8 cellular contexts compared by ENCODE assay signal in genomic region chr10:125144693-125145623, GRCh38. TPM values are rescaled to one million over a fixed set of nuclear protein-coding genes. Genes with fewer than 3 reads are reported as not detected.
A peak's percentile ranks its signal among the peaks of the same experiment; 100 is the strongest.
DNase-seq lines count a peak whose midpoint lies in the region; ATAC-seq and TF ChIP-seq lines count a peak whose summit lies in the region.

No MANE protein-coding gene starts in this region.

- H3K4me1 Mint-ChIP-seq in activated B cell treated with CpG ODN at 0.5 μM for 24 hours = peaks cover 31% of the 10 kb centered on the region

- peaks cover 100% of the 10 kb centered on the region for H3K79me2 ChIP-seq in hepatocyte

- POLR2A ChIA-PET in HEK293T (lab: Yijun Ruan, JAX) = no interaction called here
- POLR2A ChIA-PET in activated B cell treated with CpG ODN at 0.5 μM for 24 hours (lab: Charles Lee) = no interaction called here

- no peaks in the 10 kb centered on the region for H3K36me3 Mint-ChIP-seq in activated B cell treated with CpG ODN at 0.5 μM for 24 hours (ENCODE audit: low read depth)

- no peak overlapping the region for H2AFZ ChIP-seq in hepatocyte

- no peak overlapping the region; a peak in 1 of 22 replicates for H3K9ac ChIP-seq in BLaER1 treated with 17β-estradiol and CSF1 and Interleukin-3, amounts not matched to agents 10 nM and 100 nM

- H3K9me3 Mint-ChIP-seq in activated B cell treated with CpG ODN at 0.5 μM for 24 hours = no peaks in the 10 kb centered on the region

- H3K9me3 ChIP-seq in BLaER1 treated with 17β-estradiol and CSF1 and Interleukin-3, amounts not matched to agents 10 nM and 100 nM (replicated peaks in 1 of 11) = no peaks in the 10 kb centered on the region
- no peaks in the 10 kb centered on the region for H3K9me3 ChIP-seq in hepatocyte (ENCODE audit: low read depth)

- no peak overlapping the region for H3K27ac Mint-ChIP-seq in activated B cell treated with CpG ODN at 0.5 μM for 24 hours

- CTCF ChIA-PET in HEK293T (lab: Yijun Ruan, JAX) (interaction anchor here (0.6 to 1.2 kb wide), 2 partner anchors 9 to 218 kb away, joined by 3 to 4 read pairs; no protein-coding TSS in a partner anchor), activated B cell treated with CpG ODN at 0.5 μM for 24 hours (lab: Charles Lee) (no interaction called here)

- H3K27ac ChIP-seq in BLaER1 treated with 17β-estradiol and CSF1 and Interleukin-3, amounts not matched to agents 10 nM and 100 nM = peak overlapping the region in 10 of 11 experiments; percentile 24 to 92 (median 32); a peak in 11 of 22 replicates
- no peak overlapping the region for H3K27ac ChIP-seq in hepatocyte

- ATAC-seq in activated B cell treated with CpG ODN at 0.5 μM for 24 hours (ENCODE audit: low read depth) (peak; percentile 66), GM18519 (IDR thresholded peaks at IDR 0.05; ENCODE audit: low FRiP score, unreplicated experiment) (no peak), HG03025 (IDR thresholded peaks at IDR 0.05; ENCODE audit: low FRiP score, unreplicated experiment) (no peak)
- no peak for ATAC-seq in stimulated activated naive CD8-positive, alpha-beta T cell treated with anti-CD3 and anti-CD28 coated beads, Interleukin-15, Interleukin-2, amounts not matched to agents 100 U/mL and 50 U/mL, for 24 hours

- H3K9me2 ChIP-seq in hepatocyte (replicated peaks; ENCODE audit: insufficient read depth) = no peaks in the 10 kb centered on the region

- H3K4me1 ChIP-seq in BLaER1 treated with 17β-estradiol and CSF1 and Interleukin-3, amounts not matched to agents 10 nM and 100 nM = peaks cover 93 to 99% (median 96%) of the 10 kb centered on the region in 10 experiments
- peaks cover 44% of the 10 kb centered on the region for H3K4me1 ChIP-seq in hepatocyte (ENCODE audit: insufficient read depth)

- H3K4me2 ChIP-seq in BLaER1 treated with 17β-estradiol and CSF1 and Interleukin-3, amounts not matched to agents 10 nM and 100 nM = peak overlapping the region; percentile 86 to 99 (median 96)
- H3K4me2 ChIP-seq in hepatocyte = no peak overlapping the region

- H3K4me3 ChIP-seq in BLaER1 treated with 17β-estradiol and CSF1 and Interleukin-3, amounts not matched to agents 10 nM and 100 nM = no peak overlapping the region; a peak in 1 of 20 replicates
- no peak overlapping the region for H3K4me3 ChIP-seq in hepatocyte

- TF ChIP-seq CTCF in activated B cell treated with CpG ODN at 0.5 μM for 24 hours (IDR thresholded peaks at IDR 0.05) (no peak), hepatocyte (IDR thresholded peaks at IDR 0.05; ENCODE audit: poor library complexity) (peak; percentile 28)

- H3K27me3 Mint-ChIP-seq in activated B cell treated with CpG ODN at 0.5 μM for 24 hours = peaks cover 68% of the 10 kb centered on the region

- intact Hi-C loops in activated B cell treated with CpG ODN at 0.5 μM for 24 hours (cut with micrococcal nuclease) = loop anchor here (2.0 kb wide), 1 partner anchor 96 kb away; no protein-coding TSS in a partner anchor

- DNase-seq in HEK293T (ENCODE audit: extremely low spot score) (peak; percentile 71), activated B cell treated with CpG ODN at 0.5 μM for 24 hours (no peak), hepatocyte (ENCODE audit: low spot score) (no peak), NCI-H446 treated with DMSO at 0.1 percent for 48 hours (lab: John Stamatoyannopoulos, UW) (no peak)
- DNase-seq in stimulated activated naive CD8-positive, alpha-beta T cell treated with anti-CD3 and anti-CD28 coated beads, Interleukin-15, Interleukin-2, amounts not matched to agents 100 U/mL and 50 U/mL, for 24 hours = peak; percentile 14

- WGBS in hepatocyte (ENCODE audit: low lambda C conversion rate, missing lambda C conversion rate) = 59% methylated on average over 13 of the region's 13 CpGs

- peaks cover 0 to 23% (median 10%) of the 10 kb centered on the region in 11 experiments; a peak in 17 of 22 replicates for H3K36me3 ChIP-seq in BLaER1 treated with 17β-estradiol and CSF1 and Interleukin-3, amounts not matched to agents 10 nM and 100 nM
- no peaks in the 10 kb centered on the region for H3K36me3 ChIP-seq in hepatocyte (replicated peaks; ENCODE audit: insufficient read depth, low read depth)

- H4K20me1 ChIP-seq in BLaER1 treated with 17β-estradiol and CSF1 and Interleukin-3, amounts not matched to agents 10 nM and 100 nM = peaks cover 100% of the 10 kb centered on the region in 11 experiments
- peaks cover 94% of the 10 kb centered on the region for H4K20me1 ChIP-seq in hepatocyte (ENCODE audit: insufficient read depth, poor library complexity, severe bottlenecking)

- H3K4me3 Mint-ChIP-seq in activated B cell treated with CpG ODN at 0.5 μM for 24 hours = no peak overlapping the region

- H3K27me3 ChIP-seq in BLaER1 treated with 17β-estradiol and CSF1 and Interleukin-3, amounts not matched to agents 10 nM and 100 nM = no peaks in the 10 kb centered on the region
- no peaks in the 10 kb centered on the region for H3K27me3 ChIP-seq in hepatocyte

TF ChIP-seq in HEK293T, 16 proteins besides CTCF, POLR2A, EP300 and RAD21:
- TF ChIP-seq FOXM1 (IDR thresholded peaks at IDR 0.05; ENCODE audit: borderline replicate concordance) (no peak), SP1 (IDR thresholded peaks at IDR 0.05) (no peak), PKNOX1 (IDR thresholded peaks at IDR 0.05) (no peak), HDGF (IDR thresholded peaks at IDR 0.05; ENCODE audit: borderline replicate concordance) (no peak), L3MBTL2 (conservative IDR thresholded peaks at IDR 0.05) (no peak), FOXK2 (IDR thresholded peaks at IDR 0.05) (no peak), NFRKB (IDR thresholded peaks at IDR 0.05) (no peak), LEF1 (IDR thresholded peaks at IDR 0.05; ENCODE audit: borderline replicate concordance) (no peak), ZNF384 (IDR thresholded peaks at IDR 0.05) (no peak), CTBP1 (IDR thresholded peaks at IDR 0.05; ENCODE audit: borderline replicate concordance) (no peak), FOXA1 (IDR thresholded peaks at IDR 0.05) (no peak), ARNT (IDR thresholded peaks at IDR 0.05) (no peak), TARDBP (IDR thresholded peaks at IDR 0.05) (no peak)

RNA-seq across cellular contexts. Expression of gene CTBP2, which starts 15.4 kb away (rescaled TPM):
- 0.29 and 0.42 TPM in 2 replicates for total RNA-seq in activated B cell treated with CpG ODN at 0.5 μM for 24 hours
- total RNA-seq in hepatocyte = 61.3 and 61.5 TPM in 2 replicates
- 81.0 and 85.3 TPM in 2 replicates for polyA plus RNA-seq in hepatocyte

Comparison
In these comparisons a context has a peak if more than half of its experiments do, and no peak if none do; other contexts are left out.
1. DNase-seq: peak in HEK293T (single experiment) and stimulated activated naive CD8-positive, alpha-beta T cell treated with anti-CD3 and anti-CD28 coated beads, Interleukin-15, Interleukin-2, amounts not matched to agents 100 U/mL and 50 U/mL, for 24 hours (single experiment); none in activated B cell treated with CpG ODN at 0.5 μM for 24 hours (single experiment), hepatocyte (single experiment) and NCI-H446 treated with DMSO at 0.1 percent for 48 hours (single experiment).
2. RNA of gene CTBP2, which starts 15.4 kb away (total RNA-seq): 61.3 to 61.5 TPM in hepatocyte; 0.29 to 0.42 TPM in activated B cell treated with CpG ODN at 0.5 μM for 24 hours; every median in the first group is over 10 times any median in the second.